ENCODE assay signal across 8 cellular contexts in genomic region chr9:133509179-133510083, GRCh38. TPM values are rescaled to one million over a fixed set of nuclear protein-coding genes. Genes with fewer than 3 reads are reported as not detected.
DNase-seq lines count a peak whose midpoint lies in the region; ATAC-seq and TF ChIP-seq lines count a peak whose summit lies in the region.

No MANE protein-coding gene starts in this region.

- H3K36me3 ChIP-seq in tibial artery = no peaks in the 10 kb centered on the region

- peaks cover 0 to 27% (median 19%) of the 10 kb centered on the region in 4 donors for H3K4me1 ChIP-seq in tibial artery

- H3K27ac ChIP-seq in tibial artery = no peak overlapping the region

- no peak for ATAC-seq in GM18498 (IDR thresholded peaks at IDR 0.05; ENCODE audit: unreplicated experiment)
- ATAC-seq in GM18870 (IDR thresholded peaks at IDR 0.05; ENCODE audit: unreplicated experiment) = no peak

- no peak for TF ChIP-seq CTCF in tibial artery (IDR thresholded peaks at IDR 0.05)

- H3K4me3 ChIP-seq in tibial artery = no peak overlapping the region

- intact Hi-C loops in tibial artery (cut with DNase I; ENCODE audit: low total_unique reads) = no loop called here

- H3K9me3 ChIP-seq in tibial artery = no peaks in the 10 kb centered on the region

- DNase-seq in EH (ENCODE audit: low read depth) = peak; percentile 58
- peak; percentile 32 for DNase-seq in NCI-H146 treated with DMSO at 0.1 percent for 48 hours (lab: John Stamatoyannopoulos, UW; ENCODE audit: unreplicated experiment)
- DNase-seq in astrocyte of the hippocampus (ENCODE audit: low read depth, low spot score) = peak; percentile 72
- peak; percentile 58 for DNase-seq in mucosa of gallbladder (ENCODE audit: low spot score)
- no peak for DNase-seq in SW 1271 (lab: John Stamatoyannopoulos, UW)
- no peak for DNase-seq in tibial artery

- peaks cover 0 to 47% of the 10 kb centered on the region in 2 donors for H3K27me3 ChIP-seq in tibial artery

RNA-seq across cellular contexts. Expression of gene MYMK, which starts 15.3 kb away (rescaled TPM):
- total RNA-seq in mucosa of gallbladder = not detected

RNA-seq across cellular contexts. Expression of gene ADAMTSL2, which starts 25.1 kb away (rescaled TPM):
- total RNA-seq in mucosa of gallbladder = 14.0 TPM

RNA-seq across cellular contexts. Expression of gene SLC2A6, which starts 30.5 kb away (rescaled TPM):
- total RNA-seq in mucosa of gallbladder = 18.4 TPM

RNA-seq across cellular contexts. Expression of gene CACFD1, which starts 49.7 kb away (rescaled TPM):
- 79.3 TPM for total RNA-seq in mucosa of gallbladder

Comparison
In these comparisons a context has a peak if more than half of its experiments do, and no peak if none do; other contexts are left out.
1. DNase-seq: peak in EH (single experiment), NCI-H146 treated with DMSO at 0.1 percent for 48 hours (single experiment), astrocyte of the hippocampus (single experiment) and mucosa of gallbladder (single experiment); none in SW 1271 (0 of 2) and tibial artery (0 of 2).